In genomic region chr15:80957976-80958375, GRCh38 we compare ENCODE assay signal across 2 cellular contexts.
TF ChIP-seq lines count a peak whose summit lies in the region.

No MANE protein-coding gene starts in this region.

TF ChIP-seq in SK-N-SH, 30 proteins besides CTCF, POLR2A, EP300 and RAD21:
- TF ChIP-seq MEF2A (IDR thresholded peaks at IDR 0.05; ENCODE audit: borderline replicate concordance, low read depth) (peak; percentile 32; the same call in 1 of the 2 replicates), MAX (IDR thresholded peaks at IDR 0.05; ENCODE audit: low read depth) (no peak)

TF ChIP-seq in SK-N-SH treated with all-trans-retinoic acid at 6 μM for 48 hours, 23 proteins besides CTCF, POLR2A, EP300 and RAD21:
- no peak for TF ChIP-seq RARB (CRISPR knock-in tag; IDR thresholded peaks at IDR 0.05)
- no peak for TF ChIP-seq ARNTL (CRISPR knock-in tag; IDR thresholded peaks at IDR 0.05; ENCODE audit: borderline replicate concordance, low read depth)
- TF ChIP-seq OSR1 (CRISPR knock-in tag; IDR thresholded peaks at IDR 0.05): no peak
- TF ChIP-seq BACH2 (CRISPR knock-in tag; IDR thresholded peaks at IDR 0.05; ENCODE audit: borderline replicate concordance): no peak
- TF ChIP-seq ISL1 (CRISPR knock-in tag; IDR thresholded peaks at IDR 0.05): no peak
- no peak for TF ChIP-seq TSHZ2 (CRISPR knock-in tag; IDR thresholded peaks at IDR 0.05)
- TF ChIP-seq CSRNP3 (CRISPR knock-in tag; IDR thresholded peaks at IDR 0.05): no peak
- no peak for TF ChIP-seq ESRRG (CRISPR knock-in tag; IDR thresholded peaks at IDR 0.05)
- no peak for TF ChIP-seq ZNF565 (CRISPR knock-in tag; conservative IDR thresholded peaks at IDR 0.05; ENCODE audit: low read depth)
- no peak for TF ChIP-seq ZNF70 (CRISPR knock-in tag; IDR thresholded peaks at IDR 0.05)
- TF ChIP-seq SNAI2 (CRISPR knock-in tag; IDR thresholded peaks at IDR 0.05): no peak
- no peak for TF ChIP-seq TOX (CRISPR knock-in tag; IDR thresholded peaks at IDR 0.05; ENCODE audit: borderline replicate concordance)
- TF ChIP-seq ZC3H10 (CRISPR knock-in tag; IDR thresholded peaks at IDR 0.05): no peak
- TF ChIP-seq CSDC2 (CRISPR knock-in tag; IDR thresholded peaks at IDR 0.05): no peak
- TF ChIP-seq GLIS3 (CRISPR knock-in tag; IDR thresholded peaks at IDR 0.05): no peak
- TF ChIP-seq ZFP30 (CRISPR knock-in tag; IDR thresholded peaks at IDR 0.05): no peak
- TF ChIP-seq CREB5 (CRISPR knock-in tag; IDR thresholded peaks at IDR 0.05; ENCODE audit: low read depth): no peak
- TF ChIP-seq PPARA (CRISPR knock-in tag; IDR thresholded peaks at IDR 0.05; ENCODE audit: borderline replicate concordance): no peak
- no peak for TF ChIP-seq ZFP3 (CRISPR knock-in tag; IDR thresholded peaks at IDR 0.05)
- TF ChIP-seq ZNF8 (CRISPR knock-in tag; IDR thresholded peaks at IDR 0.05): no peak
TF ChIP-seq in SK-N-SH treated with all-trans-retinoic acid at 6 μM for 48 hours: peak in this region for 0.
